In genomic region chrX:93177930-93178329, GRCh38 we compare ENCODE assay signal across 25 cellular contexts.
"Had no signal": no experiment of that assay in that cellular context is flagged by ENCODE, and none has a peak within 500 bp of the region (broad histone marks: within the 10 kb centered on the region; RNA-seq: fewer than 3 reads in every experiment).

No MANE protein-coding gene starts in this region.

- H3K4me1 ChIP-seq: colonic mucosa, esophagus squamous epithelium, gastrocnemius medialis, heart right ventricle, left lung, lower lobe of right lung had no signal

- DNase-seq: colonic mucosa; cortex of kidney; effector CD8-positive, alpha-beta T cell; effector memory CD8-positive, alpha-beta T cell; endodermal cell; erythroblast; esophagus squamous epithelium; foreskin fibroblast; foreskin melanocyte; gastrocnemius medialis; glutamatergic neuron; head of caudate nucleus; heart right ventricle; hippocampal formation; left cardiac atrium; left lung; left ventricle myocardium superior; lower lobe of right lung; mesenchymal stem cell; mucosa of descending colon had no signal

- H3K27ac ChIP-seq: colonic mucosa, epithelial cell of prostate, esophagus squamous epithelium, gastrocnemius medialis, heart right ventricle, left lung, lower lobe of right lung had no signal

- H3K36me3 ChIP-seq: colonic mucosa, esophagus squamous epithelium, gastrocnemius medialis, heart right ventricle, left lung, lower lobe of right lung had no signal

- H3K4me3 ChIP-seq: colonic mucosa, esophagus squamous epithelium, gastrocnemius medialis, heart right ventricle, left lung, lower lobe of right lung, mucosa of descending colon had no signal

- FAIRE-seq: endometrium, islet of Langerhans, keratinocyte had no signal

- H3K27me3 ChIP-seq: colonic mucosa, esophagus squamous epithelium, gastrocnemius medialis, heart right ventricle, left lung had no signal

- H3K9me3 ChIP-seq: colonic mucosa, lower lobe of right lung had no signal

- ATAC-seq: effector memory CD8-positive, alpha-beta T cell; esophagus mucosa; gastrocnemius medialis; heart right ventricle; left cardiac atrium; left lung; left ventricle myocardium superior; lower lobe of right lung; mucosa of descending colon had no signal
